In genomic region chr12:22254450-22254849, GRCh38 we compare ENCODE assay signal across 21 cellular contexts.
A peak's percentile ranks its signal among the peaks of the same experiment; 100 is the strongest.
DNase-seq lines count a peak whose midpoint lies in the region; ATAC-seq and TF ChIP-seq lines count a peak whose summit lies in the region.
"Had no signal": no experiment of that assay in that cellular context is flagged by ENCODE, and none has a peak within 500 bp of the region (broad histone marks: within the 10 kb centered on the region; RNA-seq: fewer than 3 reads in every experiment).

No MANE protein-coding gene starts in this region.

- H3K9ac ChIP-seq in endodermal cell (ENCODE audit: extremely low read depth, low read length, poor library complexity, severe bottlenecking) (no peak overlapping the region), smooth muscle cell (ENCODE audit: low read depth) (peak overlapping the region; percentile 26)
- H3K9ac ChIP-seq: BLaER1 treated with 17β-estradiol and CSF1 and Interleukin-3, amounts not matched to agents 10 nM and 100 nM had no signal

- intact Hi-C loops in tibial artery (cut with DNase I; ENCODE audit: low total_unique reads): no loop called here

- H3F3A ChIP-seq in smooth muscle cell (ENCODE audit: low read depth): peaks cover 6% of the 10 kb centered on the region

- H3K79me2 ChIP-seq in smooth muscle cell (ENCODE audit: low read depth): no peaks in the 10 kb centered on the region

- TF ChIP-seq CTCF in endodermal cell (conservative IDR thresholded peaks at IDR 0.05): no peak
- TF ChIP-seq CTCF in smooth muscle cell (IDR thresholded peaks at IDR 0.05; ENCODE audit: borderline replicate concordance, insufficient read depth, poor library complexity, severe bottlenecking): no peak
- no peak for TF ChIP-seq CTCF in tibial artery (IDR thresholded peaks at IDR 0.05)
- no peak for TF ChIP-seq CTCF in WTC11 (IDR thresholded peaks at IDR 0.05)

- ATAC-seq in WTC11: no peak

- H3K4me1 Mint-ChIP-seq in endodermal cell (peaks cover 19% of the 10 kb centered on the region), WTC11 (no peaks in the 10 kb centered on the region; the same call in 1 of the 2 replicates)

- peak overlapping the region; percentile 72 for H3K4me2 ChIP-seq in smooth muscle cell
- H3K4me2 ChIP-seq: BLaER1 treated with 17β-estradiol and CSF1 and Interleukin-3, amounts not matched to agents 10 nM and 100 nM had no signal

- CTCF ChIA-PET in WTC11 (lab: Charles Lee): no interaction called here

- H3K9me3 Mint-ChIP-seq in endodermal cell (no peaks in the 10 kb centered on the region), WTC11 (no peaks in the 10 kb centered on the region)
- H3K9me3 Mint-ChIP-seq: CD4-positive, alpha-beta memory T cell; HFFc6 had no signal

- no peak overlapping the region for H2AFZ ChIP-seq in smooth muscle cell (ENCODE audit: low read depth)

- 71 to 81% methylated on average over 4 to 6 of the region's 7 CpGs for WGBS in endodermal cell (ENCODE audit: insufficient coverage in 1 of 2, insufficient read length in 1 of 2), 2 experiments
- WGBS in mesodermal cell (ENCODE audit: insufficient coverage in 2 of 2), 2 experiments: 89 to 93% methylated on average over 5 of the region's 7 CpGs
- WGBS in smooth muscle cell (ENCODE audit: low lambda C conversion rate): 77% methylated on average over 7 of the region's 7 CpGs

- H3K4me3 Mint-ChIP-seq in endodermal cell (no peak overlapping the region), WTC11 (no peak overlapping the region)
- H3K4me3 Mint-ChIP-seq: CD4-positive, alpha-beta memory T cell; HFFc6 had no signal

- DNase-seq in caudate nucleus (lab: John Stamatoyannopoulos, UW) (peak in 1 of 61 donors; percentile 5), endodermal cell (no peak), smooth muscle cell (lab: John Stamatoyannopoulos, UW; ENCODE audit: unreplicated experiment) (no peak), tibial artery (no peak), NCI-H1105 treated with DMSO at 0.1 percent for 48 hours (lab: John Stamatoyannopoulos, UW) (no peak), WTC11 (ENCODE audit: low spot score) (no peak)
- DNase-seq: ACHN; Caco-2; CD4-positive, alpha-beta memory T cell; DMS 273 treated with DMSO at 0.1 percent for 48 hours; DMS79 treated with DMSO at 0.1 percent for 48 hours; HFFc6; KG1; NCI-H1092 treated with DMSO at 0.1 percent for 48 hours; NCI-H2029 treated with DMSO at 0.1 percent for 48 hours; NCI-H226; NCI-H524; NCI-H82 had no signal

- no peak overlapping the region for H3K4me3 ChIP-seq in endodermal cell (ENCODE audit: low read length)
- H3K4me3 ChIP-seq in mesodermal cell (ENCODE audit: extremely low read depth, insufficient read depth, low read length, poor library complexity, severe bottlenecking): no peak overlapping the region
- H3K4me3 ChIP-seq in smooth muscle cell: no peak overlapping the region
- no peak overlapping the region for H3K4me3 ChIP-seq in tibial artery
- H3K4me3 ChIP-seq: BLaER1 treated with 17β-estradiol and CSF1 and Interleukin-3, amounts not matched to agents 10 nM and 100 nM; SJSA1 had no signal

- no peaks in the 10 kb centered on the region for H3K9me3 ChIP-seq in endodermal cell (ENCODE audit: control insufficient read depth, low read length)
- no peaks in the 10 kb centered on the region for H3K9me3 ChIP-seq in mesodermal cell (ENCODE audit: control insufficient read depth, low read length)
- H3K9me3 ChIP-seq in smooth muscle cell (replicated peaks; ENCODE audit: low read depth): no peaks in the 10 kb centered on the region
- no peaks in the 10 kb centered on the region for H3K9me3 ChIP-seq in tibial artery
- H3K9me3 ChIP-seq: BLaER1 treated with 17β-estradiol and CSF1 and Interleukin-3, amounts not matched to agents 10 nM and 100 nM; Caco-2; SJSA1 had no signal

- no peaks in the 10 kb centered on the region for H3K36me3 ChIP-seq in endodermal cell (ENCODE audit: control insufficient read depth, insufficient read depth, low read length)
- H3K36me3 ChIP-seq in mesodermal cell (ENCODE audit: control insufficient read depth, insufficient read depth, low read length): no peaks in the 10 kb centered on the region
- H3K36me3 ChIP-seq in smooth muscle cell (ENCODE audit: low read depth): no peaks in the 10 kb centered on the region
- no peaks in the 10 kb centered on the region for H3K36me3 ChIP-seq in tibial artery
- H3K36me3 ChIP-seq: BLaER1 treated with 17β-estradiol and CSF1 and Interleukin-3, amounts not matched to agents 10 nM and 100 nM; SJSA1 had no signal

- H3K27me3 ChIP-seq in endodermal cell (ENCODE audit: control insufficient read depth, insufficient read depth, low read length, poor library complexity, severe bottlenecking): no peaks in the 10 kb centered on the region
- no peaks in the 10 kb centered on the region for H3K27me3 ChIP-seq in smooth muscle cell (ENCODE audit: low read depth)
- H3K27me3 ChIP-seq in tibial artery: no peaks in the 10 kb centered on the region
- H3K27me3 ChIP-seq: SJSA1 had no signal

- H3K4me1 ChIP-seq in endodermal cell (ENCODE audit: control insufficient read depth, insufficient read depth, low read length): peaks cover 13% of the 10 kb centered on the region
- H3K4me1 ChIP-seq in mesodermal cell (ENCODE audit: control insufficient read depth, insufficient read depth, low read length, poor library complexity, severe bottlenecking): peaks cover 3% of the 10 kb centered on the region
- peaks cover 24% of the 10 kb centered on the region for H3K4me1 ChIP-seq in smooth muscle cell (ENCODE audit: low read depth)
- peaks cover 0 to 14% (median 7%) of the 10 kb centered on the region in 4 donors for H3K4me1 ChIP-seq in tibial artery
- H3K4me1 ChIP-seq: Caco-2, SJSA1 had no signal

- no peaks in the 10 kb centered on the region for H4K20me1 ChIP-seq in smooth muscle cell (ENCODE audit: low read depth)

- H3K36me3 Mint-ChIP-seq in endodermal cell (ENCODE audit: low read depth) (no peaks in the 10 kb centered on the region), WTC11 (no peaks in the 10 kb centered on the region)

- H3K27me3 Mint-ChIP-seq in endodermal cell (ENCODE audit: insufficient read depth) (no peaks in the 10 kb centered on the region), WTC11 (ENCODE audit: low read depth) (no peaks in the 10 kb centered on the region)
- H3K27me3 Mint-ChIP-seq: CD4-positive, alpha-beta memory T cell had no signal

- POLR2A ChIA-PET in WTC11 (lab: Charles Lee): no interaction called here

- H3K27ac ChIP-seq in caudate nucleus (ENCODE audit: low read depth, low read length) (peak overlapping the region; percentile 70), endodermal cell (ENCODE audit: low read depth, low read length) (peak overlapping the region; percentile 96), mesodermal cell (ENCODE audit: low read depth, low read length, severe bottlenecking) (peak overlapping the region; percentile 68), smooth muscle cell (ENCODE audit: low read depth) (peak overlapping the region; percentile 40), tibial artery (no peak overlapping the region)
- H3K27ac ChIP-seq: BLaER1 treated with 17β-estradiol and CSF1 and Interleukin-3, amounts not matched to agents 10 nM and 100 nM; SJSA1 had no signal

- H3K27ac Mint-ChIP-seq in endodermal cell: no peak overlapping the region
- H3K27ac Mint-ChIP-seq in WTC11: no peak overlapping the region
- H3K27ac Mint-ChIP-seq: CD4-positive, alpha-beta memory T cell; HFFc6 had no signal

TF ChIP-seq in WTC11, 78 proteins besides CTCF, POLR2A, EP300 and RAD21 (continues in another document):
- TF ChIP-seq ZNF671 (CRISPR knock-in tag; IDR thresholded peaks at IDR 0.05) (no peak), ZNF423 (CRISPR knock-in tag; IDR thresholded peaks at IDR 0.05) (no peak), KAT7 (CRISPR knock-in tag; IDR thresholded peaks at IDR 0.05; ENCODE audit: borderline replicate concordance) (no peak), ZNF121 (CRISPR knock-in tag; IDR thresholded peaks at IDR 0.05) (no peak), HMGA2 (CRISPR knock-in tag; IDR thresholded peaks at IDR 0.05) (no peak), ATF6 (CRISPR knock-in tag; IDR thresholded peaks at IDR 0.05) (no peak), IRF1 (CRISPR knock-in tag; IDR thresholded peaks at IDR 0.05) (no peak), JAZF1 (CRISPR knock-in tag; IDR thresholded peaks at IDR 0.05) (no peak), CBFB (CRISPR knock-in tag; IDR thresholded peaks at IDR 0.05; ENCODE audit: low read depth) (no peak), FOXK1 (CRISPR knock-in tag; IDR thresholded peaks at IDR 0.05) (no peak), ZNF416 (CRISPR knock-in tag; IDR thresholded peaks at IDR 0.05) (no peak), E2F4 (CRISPR knock-in tag; IDR thresholded peaks at IDR 0.05; ENCODE audit: borderline replicate concordance, low read depth) (no peak)

Comparison
In these comparisons a context has a peak if more than half of its experiments do, and no peak if none do; other contexts are left out.
1. H3K27ac ChIP-seq: peak in caudate nucleus (single experiment), endodermal cell (single experiment), mesodermal cell (single experiment) and smooth muscle cell (single experiment); none in tibial artery (0 of 2).